1 cellular context compared by ENCODE assay signal in the genomic region with DNA sequence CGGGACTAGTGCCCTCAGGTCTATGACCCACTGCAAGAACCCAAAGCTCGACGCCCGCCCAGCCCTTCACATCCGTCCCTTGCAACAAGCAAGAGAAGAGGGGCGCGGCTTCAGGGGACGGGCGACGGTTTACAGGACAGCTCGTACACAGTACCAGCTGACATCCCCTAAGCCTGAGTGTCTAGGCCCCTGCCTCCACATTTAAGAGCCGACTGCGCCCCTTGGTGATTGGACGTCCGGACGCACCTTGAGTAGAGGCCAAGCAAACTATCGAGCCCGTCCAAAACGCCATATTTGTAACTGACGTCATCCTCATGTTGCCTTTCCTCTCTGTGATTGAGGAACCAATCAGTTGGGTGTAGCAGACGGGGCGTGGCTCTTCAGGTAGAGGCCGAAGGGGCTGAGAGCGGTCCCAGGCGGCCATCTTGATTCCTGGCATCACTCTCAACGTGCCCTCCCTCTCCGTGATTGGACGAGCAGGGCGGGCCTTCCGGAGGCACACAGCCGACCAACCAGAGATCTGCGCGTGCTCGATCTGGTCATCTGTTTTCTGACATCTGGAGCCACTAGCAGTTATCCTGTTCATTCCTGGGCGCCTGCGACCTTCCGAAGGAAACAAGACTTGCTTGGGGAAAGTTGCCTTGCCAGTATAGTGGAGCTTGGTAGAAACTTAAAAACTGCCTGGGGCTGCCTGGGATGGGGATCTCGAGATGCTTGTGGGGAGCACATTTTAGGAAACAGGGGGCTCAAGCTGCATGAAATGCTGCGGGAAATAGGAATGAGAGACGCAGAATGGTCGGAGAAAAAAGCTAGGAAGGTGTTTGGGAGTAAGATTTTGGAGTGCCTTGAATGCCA.
TF ChIP-seq lines count a peak whose summit lies in the region.

No MANE protein-coding gene starts in this region.

TF ChIP-seq in H1, 55 proteins besides CTCF, POLR2A, EP300 and RAD21:
- TF ChIP-seq ATF3 (IDR thresholded peaks at IDR 0.05; ENCODE audit: insufficient read depth, low read depth, low read length) (no peak), NANOG (IDR thresholded peaks at IDR 0.05; ENCODE audit: insufficient read depth, low read depth, low read length, poor library complexity, severe bottlenecking) (no peak), HDAC2 (IDR thresholded peaks at IDR 0.05; ENCODE audit: borderline replicate concordance in 1 of 2, low read depth in 2 of 2, low read length in 2 of 2) (no peak), CBX5 (IDR thresholded peaks at IDR 0.05; ENCODE audit: low read depth, low read length) (no peak), GABPA (IDR thresholded peaks at IDR 0.05; ENCODE audit: borderline replicate concordance, insufficient read depth, low read length) (no peak), SIRT6 (IDR thresholded peaks at IDR 0.05; ENCODE audit: low read length) (no peak), KDM1A (IDR thresholded peaks at IDR 0.05; ENCODE audit: borderline replicate concordance, low read length) (no peak), TBP (IDR thresholded peaks at IDR 0.05; ENCODE audit: low read depth, low read length) (peak; percentile 85), FOSL1 (IDR thresholded peaks at IDR 0.05; ENCODE audit: insufficient read depth, low read depth, low read length) (no peak), KDM4A (IDR thresholded peaks at IDR 0.05; ENCODE audit: low read depth, low read length, severe bottlenecking) (peak; percentile 43), TAF1 (IDR thresholded peaks at IDR 0.05; ENCODE audit: low read depth, low read length) (peak; percentile 86), PHF8 (conservative IDR thresholded peaks at IDR 0.05; ENCODE audit: low read depth, low read length) (peak; percentile 74), GTF2F1 (IDR thresholded peaks at IDR 0.05; ENCODE audit: borderline replicate concordance, low read depth, low read length) (no peak), RXRA (IDR thresholded peaks at IDR 0.05; ENCODE audit: insufficient read depth, low read depth, low read length) (no peak), SIX5 (IDR thresholded peaks at IDR 0.05; ENCODE audit: low read depth, low read length) (0 out of 2 replicates have a peak, but pooled peaks have one; percentile 5), RBBP5 (IDR thresholded peaks at IDR 0.05; ENCODE audit: borderline replicate concordance, low read depth, low read length) (peak; percentile 86; the same call in 1 of the 2 replicates), ASH2L (IDR thresholded peaks at IDR 0.05; ENCODE audit: low read length) (peak; percentile 65), SP2 (IDR thresholded peaks at IDR 0.05; ENCODE audit: low read length) (no peak), RFX5 (IDR thresholded peaks at IDR 0.05; ENCODE audit: borderline replicate concordance, low read depth, low read length) (no peak), ZNF274 (IDR thresholded peaks at IDR 0.05; ENCODE audit: borderline replicate concordance, extremely low read depth, low read length) (no peak), HDAC6 (IDR thresholded peaks at IDR 0.05; ENCODE audit: low read depth, low read length) (no peak), SAP30 (IDR thresholded peaks at IDR 0.05; ENCODE audit: insufficient read depth, insufficient replicate concordance, low read length) (peak; percentile 95), KDM5A (IDR thresholded peaks at IDR 0.05; ENCODE audit: low read length) (peak; percentile 56; the same call in 1 of the 2 replicates), SP1 (IDR thresholded peaks at IDR 0.05; ENCODE audit: low read depth, low read length) (peak; percentile 69), MAFK (IDR thresholded peaks at IDR 0.05; ENCODE audit: low read depth, low read length) (no peak), CBX8 (IDR thresholded peaks at IDR 0.05; ENCODE audit: borderline replicate concordance, low read depth, low read length) (no peak), SIN3A (conservative IDR thresholded peaks at IDR 0.05 in 1 of 2, IDR thresholded peaks at IDR 0.05 in 1 of 2; ENCODE audit: low read depth in 1 of 2, low read length in 2 of 2) (peak; percentile 67 to 92; a peak in 2 of 4 replicates), RNF2 (IDR thresholded peaks at IDR 0.05; ENCODE audit: borderline replicate concordance, low read depth, low read length, missing control alignments, poor library complexity, severe bottlenecking) (no peak), POLR2AphosphoS5 (IDR thresholded peaks at IDR 0.05; ENCODE audit: low read depth, low read length) (peak; percentile 55; the same call in 1 of the 2 replicates), CHD2 (IDR thresholded peaks at IDR 0.05; ENCODE audit: low read length) (no peak; the same call in 1 of the 2 replicates), BRCA1 (IDR thresholded peaks at IDR 0.05; ENCODE audit: low read depth, low read length) (no peak), CEBPB (IDR thresholded peaks at IDR 0.05; ENCODE audit: low read depth, low read length) (0 out of 2 replicates have a peak, but pooled peaks have one; percentile 19), JUND (IDR thresholded peaks at IDR 0.05; ENCODE audit: low read length) (peak; percentile 91), EZH2 (IDR thresholded peaks at IDR 0.05; ENCODE audit: low read depth, low read length, severe bottlenecking) (no peak), YY1 (IDR thresholded peaks at IDR 0.05; ENCODE audit: low read depth, low read length) (peak; percentile 99), CTBP2 (IDR thresholded peaks at IDR 0.05; ENCODE audit: borderline replicate concordance, insufficient read depth, insufficient read length, low read length) (no peak), SRF (IDR thresholded peaks at IDR 0.05; ENCODE audit: low read depth, low read length) (no peak), CREB1 (IDR thresholded peaks at IDR 0.05) (peak; percentile 90), TAF7 (optimal IDR thresholded peaks at IDR 0.05; ENCODE audit: borderline replicate concordance, low read depth, low read length) (peak; percentile 21), NRF1 (IDR thresholded peaks at IDR 0.05; ENCODE audit: low read depth, low read length) (no peak), BACH1 (IDR thresholded peaks at IDR 0.05; ENCODE audit: low read length) (no peak), BCL11A (IDR thresholded peaks at IDR 0.05; ENCODE audit: low read depth in 2 of 2, low read length in 2 of 2) (no peak), TEAD4 (IDR thresholded peaks at IDR 0.05; ENCODE audit: low read depth, low read length) (no peak), POU5F1 (IDR thresholded peaks at IDR 0.05; ENCODE audit: low read depth, low read length) (no peak), SP4 (IDR thresholded peaks at IDR 0.05; ENCODE audit: low read length) (no peak), SUZ12 (IDR thresholded peaks at IDR 0.05; ENCODE audit: low read length) (no peak), EGR1 (IDR thresholded peaks at IDR 0.05; ENCODE audit: borderline replicate concordance, low read depth, low read length) (no peak), JUN (IDR thresholded peaks at IDR 0.05; ENCODE audit: low read depth, low read length) (peak; percentile 74; the same call in 1 of the 2 replicates), CHD1 (IDR thresholded peaks at IDR 0.05; ENCODE audit: low read depth, low read length) (no peak), TCF12 (IDR thresholded peaks at IDR 0.05; ENCODE audit: low read depth, low read length) (no peak)
- TF ChIP-seq, protein P1, sequence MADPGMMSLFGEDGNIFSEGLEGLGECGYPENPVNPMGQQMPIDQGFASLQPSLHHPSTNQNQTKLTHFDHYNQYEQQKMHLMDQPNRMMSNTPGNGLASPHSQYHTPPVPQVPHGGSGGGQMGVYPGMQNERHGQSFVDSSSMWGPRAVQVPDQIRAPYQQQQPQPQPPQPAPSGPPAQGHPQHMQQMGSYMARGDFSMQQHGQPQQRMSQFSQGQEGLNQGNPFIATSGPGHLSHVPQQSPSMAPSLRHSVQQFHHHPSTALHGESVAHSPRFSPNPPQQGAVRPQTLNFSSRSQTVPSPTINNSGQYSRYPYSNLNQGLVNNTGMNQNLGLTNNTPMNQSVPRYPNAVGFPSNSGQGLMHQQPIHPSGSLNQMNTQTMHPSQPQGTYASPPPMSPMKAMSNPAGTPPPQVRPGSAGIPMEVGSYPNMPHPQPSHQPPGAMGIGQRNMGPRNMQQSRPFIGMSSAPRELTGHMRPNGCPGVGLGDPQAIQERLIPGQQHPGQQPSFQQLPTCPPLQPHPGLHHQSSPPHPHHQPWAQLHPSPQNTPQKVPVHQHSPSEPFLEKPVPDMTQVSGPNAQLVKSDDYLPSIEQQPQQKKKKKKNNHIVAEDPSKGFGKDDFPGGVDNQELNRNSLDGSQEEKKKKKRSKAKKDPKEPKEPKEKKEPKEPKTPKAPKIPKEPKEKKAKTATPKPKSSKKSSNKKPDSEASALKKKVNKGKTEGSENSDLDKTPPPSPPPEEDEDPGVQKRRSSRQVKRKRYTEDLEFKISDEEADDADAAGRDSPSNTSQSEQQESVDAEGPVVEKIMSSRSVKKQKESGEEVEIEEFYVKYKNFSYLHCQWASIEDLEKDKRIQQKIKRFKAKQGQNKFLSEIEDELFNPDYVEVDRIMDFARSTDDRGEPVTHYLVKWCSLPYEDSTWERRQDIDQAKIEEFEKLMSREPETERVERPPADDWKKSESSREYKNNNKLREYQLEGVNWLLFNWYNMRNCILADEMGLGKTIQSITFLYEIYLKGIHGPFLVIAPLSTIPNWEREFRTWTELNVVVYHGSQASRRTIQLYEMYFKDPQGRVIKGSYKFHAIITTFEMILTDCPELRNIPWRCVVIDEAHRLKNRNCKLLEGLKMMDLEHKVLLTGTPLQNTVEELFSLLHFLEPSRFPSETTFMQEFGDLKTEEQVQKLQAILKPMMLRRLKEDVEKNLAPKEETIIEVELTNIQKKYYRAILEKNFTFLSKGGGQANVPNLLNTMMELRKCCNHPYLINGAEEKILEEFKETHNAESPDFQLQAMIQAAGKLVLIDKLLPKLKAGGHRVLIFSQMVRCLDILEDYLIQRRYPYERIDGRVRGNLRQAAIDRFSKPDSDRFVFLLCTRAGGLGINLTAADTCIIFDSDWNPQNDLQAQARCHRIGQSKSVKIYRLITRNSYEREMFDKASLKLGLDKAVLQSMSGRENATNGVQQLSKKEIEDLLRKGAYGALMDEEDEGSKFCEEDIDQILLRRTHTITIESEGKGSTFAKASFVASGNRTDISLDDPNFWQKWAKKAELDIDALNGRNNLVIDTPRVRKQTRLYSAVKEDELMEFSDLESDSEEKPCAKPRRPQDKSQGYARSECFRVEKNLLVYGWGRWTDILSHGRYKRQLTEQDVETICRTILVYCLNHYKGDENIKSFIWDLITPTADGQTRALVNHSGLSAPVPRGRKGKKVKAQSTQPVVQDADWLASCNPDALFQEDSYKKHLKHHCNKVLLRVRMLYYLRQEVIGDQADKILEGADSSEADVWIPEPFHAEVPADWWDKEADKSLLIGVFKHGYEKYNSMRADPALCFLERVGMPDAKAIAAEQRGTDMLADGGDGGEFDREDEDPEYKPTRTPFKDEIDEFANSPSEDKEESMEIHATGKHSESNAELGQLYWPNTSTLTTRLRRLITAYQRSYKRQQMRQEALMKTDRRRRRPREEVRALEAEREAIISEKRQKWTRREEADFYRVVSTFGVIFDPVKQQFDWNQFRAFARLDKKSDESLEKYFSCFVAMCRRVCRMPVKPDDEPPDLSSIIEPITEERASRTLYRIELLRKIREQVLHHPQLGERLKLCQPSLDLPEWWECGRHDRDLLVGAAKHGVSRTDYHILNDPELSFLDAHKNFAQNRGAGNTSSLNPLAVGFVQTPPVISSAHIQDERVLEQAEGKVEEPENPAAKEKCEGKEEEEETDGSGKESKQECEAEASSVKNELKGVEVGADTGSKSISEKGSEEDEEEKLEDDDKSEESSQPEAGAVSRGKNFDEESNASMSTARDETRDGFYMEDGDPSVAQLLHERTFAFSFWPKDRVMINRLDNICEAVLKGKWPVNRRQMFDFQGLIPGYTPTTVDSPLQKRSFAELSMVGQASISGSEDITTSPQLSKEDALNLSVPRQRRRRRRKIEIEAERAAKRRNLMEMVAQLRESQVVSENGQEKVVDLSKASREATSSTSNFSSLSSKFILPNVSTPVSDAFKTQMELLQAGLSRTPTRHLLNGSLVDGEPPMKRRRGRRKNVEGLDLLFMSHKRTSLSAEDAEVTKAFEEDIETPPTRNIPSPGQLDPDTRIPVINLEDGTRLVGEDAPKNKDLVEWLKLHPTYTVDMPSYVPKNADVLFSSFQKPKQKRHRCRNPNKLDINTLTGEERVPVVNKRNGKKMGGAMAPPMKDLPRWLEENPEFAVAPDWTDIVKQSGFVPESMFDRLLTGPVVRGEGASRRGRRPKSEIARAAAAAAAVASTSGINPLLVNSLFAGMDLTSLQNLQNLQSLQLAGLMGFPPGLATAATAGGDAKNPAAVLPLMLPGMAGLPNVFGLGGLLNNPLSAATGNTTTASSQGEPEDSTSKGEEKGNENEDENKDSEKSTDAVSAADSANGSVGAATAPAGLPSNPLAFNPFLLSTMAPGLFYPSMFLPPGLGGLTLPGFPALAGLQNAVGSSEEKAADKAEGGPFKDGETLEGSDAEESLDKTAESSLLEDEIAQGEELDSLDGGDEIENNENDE (IDR thresholded peaks at IDR 0.05; ENCODE audit: insufficient replicate concordance, low read length) = no peak
- TF ChIP-seq, protein P2, sequence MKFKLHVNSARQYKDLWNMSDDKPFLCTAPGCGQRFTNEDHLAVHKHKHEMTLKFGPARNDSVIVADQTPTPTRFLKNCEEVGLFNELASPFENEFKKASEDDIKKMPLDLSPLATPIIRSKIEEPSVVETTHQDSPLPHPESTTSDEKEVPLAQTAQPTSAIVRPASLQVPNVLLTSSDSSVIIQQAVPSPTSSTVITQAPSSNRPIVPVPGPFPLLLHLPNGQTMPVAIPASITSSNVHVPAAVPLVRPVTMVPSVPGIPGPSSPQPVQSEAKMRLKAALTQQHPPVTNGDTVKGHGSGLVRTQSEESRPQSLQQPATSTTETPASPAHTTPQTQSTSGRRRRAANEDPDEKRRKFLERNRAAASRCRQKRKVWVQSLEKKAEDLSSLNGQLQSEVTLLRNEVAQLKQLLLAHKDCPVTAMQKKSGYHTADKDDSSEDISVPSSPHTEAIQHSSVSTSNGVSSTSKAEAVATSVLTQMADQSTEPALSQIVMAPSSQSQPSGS (IDR thresholded peaks at IDR 0.05; ENCODE audit: low read length) = peak; percentile 97
- TF ChIP-seq, protein P3, sequence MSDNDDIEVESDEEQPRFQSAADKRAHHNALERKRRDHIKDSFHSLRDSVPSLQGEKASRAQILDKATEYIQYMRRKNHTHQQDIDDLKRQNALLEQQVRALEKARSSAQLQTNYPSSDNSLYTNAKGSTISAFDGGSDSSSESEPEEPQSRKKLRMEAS (IDR thresholded peaks at IDR 0.05) = peak; percentile 56
- TF ChIP-seq, protein P4, sequence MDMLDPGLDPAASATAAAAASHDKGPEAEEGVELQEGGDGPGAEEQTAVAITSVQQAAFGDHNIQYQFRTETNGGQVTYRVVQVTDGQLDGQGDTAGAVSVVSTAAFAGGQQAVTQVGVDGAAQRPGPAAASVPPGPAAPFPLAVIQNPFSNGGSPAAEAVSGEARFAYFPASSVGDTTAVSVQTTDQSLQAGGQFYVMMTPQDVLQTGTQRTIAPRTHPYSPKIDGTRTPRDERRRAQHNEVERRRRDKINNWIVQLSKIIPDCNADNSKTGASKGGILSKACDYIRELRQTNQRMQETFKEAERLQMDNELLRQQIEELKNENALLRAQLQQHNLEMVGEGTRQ (IDR thresholded peaks at IDR 0.05; ENCODE audit: low read length) = no peak
- TF ChIP-seq, protein P5, sequence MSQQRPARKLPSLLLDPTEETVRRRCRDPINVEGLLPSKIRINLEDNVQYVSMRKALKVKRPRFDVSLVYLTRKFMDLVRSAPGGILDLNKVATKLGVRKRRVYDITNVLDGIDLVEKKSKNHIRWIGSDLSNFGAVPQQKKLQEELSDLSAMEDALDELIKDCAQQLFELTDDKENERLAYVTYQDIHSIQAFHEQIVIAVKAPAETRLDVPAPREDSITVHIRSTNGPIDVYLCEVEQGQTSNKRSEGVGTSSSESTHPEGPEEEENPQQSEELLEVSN (IDR thresholded peaks at IDR 0.05) = peak; percentile 56; the same call in 1 of the 2 replicates
